In the genomic region with DNA sequence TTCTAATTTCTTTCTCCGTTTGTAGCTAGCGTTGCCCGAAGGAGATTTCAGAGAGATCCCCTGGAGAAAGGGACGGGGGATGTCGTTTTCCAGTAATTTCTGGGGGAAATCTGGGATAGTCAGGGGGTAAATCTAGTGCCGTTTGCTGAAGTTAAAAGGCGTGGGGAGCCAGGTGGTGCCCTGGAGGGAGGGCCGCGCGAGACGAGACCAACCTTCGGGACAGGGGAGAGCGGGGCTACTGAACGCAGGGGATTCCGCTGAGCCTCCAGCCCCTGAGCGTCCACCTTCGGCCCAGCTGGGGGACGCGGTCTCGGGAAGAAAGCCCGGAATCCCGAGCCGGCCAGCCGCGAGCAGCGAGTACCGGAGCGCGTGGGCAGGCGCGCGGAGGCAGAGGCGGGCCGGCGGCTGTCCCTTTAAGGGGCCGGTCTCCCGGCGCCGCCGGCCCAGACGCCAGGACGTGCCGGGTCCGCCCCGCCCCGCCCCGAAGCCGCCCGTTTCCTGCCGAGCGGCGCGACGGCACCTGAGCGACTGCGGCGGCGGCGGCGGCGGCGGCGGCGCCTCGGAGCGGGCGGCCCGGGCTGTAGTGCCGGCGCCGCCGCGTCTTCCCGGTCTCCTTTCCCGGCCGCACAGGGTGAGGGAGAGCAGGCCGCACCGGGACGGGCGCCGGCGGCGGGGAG, we compare ENCODE assay signal across 8 cellular contexts. TPM values are rescaled to one million over a fixed set of nuclear protein-coding genes. Genes with fewer than 3 reads are reported as not detected.
A peak's percentile ranks its signal among the peaks of the same experiment; 100 is the strongest.
DNase-seq lines count a peak whose midpoint lies in the region; ATAC-seq and TF ChIP-seq lines count a peak whose summit lies in the region.

A gene with protein sequence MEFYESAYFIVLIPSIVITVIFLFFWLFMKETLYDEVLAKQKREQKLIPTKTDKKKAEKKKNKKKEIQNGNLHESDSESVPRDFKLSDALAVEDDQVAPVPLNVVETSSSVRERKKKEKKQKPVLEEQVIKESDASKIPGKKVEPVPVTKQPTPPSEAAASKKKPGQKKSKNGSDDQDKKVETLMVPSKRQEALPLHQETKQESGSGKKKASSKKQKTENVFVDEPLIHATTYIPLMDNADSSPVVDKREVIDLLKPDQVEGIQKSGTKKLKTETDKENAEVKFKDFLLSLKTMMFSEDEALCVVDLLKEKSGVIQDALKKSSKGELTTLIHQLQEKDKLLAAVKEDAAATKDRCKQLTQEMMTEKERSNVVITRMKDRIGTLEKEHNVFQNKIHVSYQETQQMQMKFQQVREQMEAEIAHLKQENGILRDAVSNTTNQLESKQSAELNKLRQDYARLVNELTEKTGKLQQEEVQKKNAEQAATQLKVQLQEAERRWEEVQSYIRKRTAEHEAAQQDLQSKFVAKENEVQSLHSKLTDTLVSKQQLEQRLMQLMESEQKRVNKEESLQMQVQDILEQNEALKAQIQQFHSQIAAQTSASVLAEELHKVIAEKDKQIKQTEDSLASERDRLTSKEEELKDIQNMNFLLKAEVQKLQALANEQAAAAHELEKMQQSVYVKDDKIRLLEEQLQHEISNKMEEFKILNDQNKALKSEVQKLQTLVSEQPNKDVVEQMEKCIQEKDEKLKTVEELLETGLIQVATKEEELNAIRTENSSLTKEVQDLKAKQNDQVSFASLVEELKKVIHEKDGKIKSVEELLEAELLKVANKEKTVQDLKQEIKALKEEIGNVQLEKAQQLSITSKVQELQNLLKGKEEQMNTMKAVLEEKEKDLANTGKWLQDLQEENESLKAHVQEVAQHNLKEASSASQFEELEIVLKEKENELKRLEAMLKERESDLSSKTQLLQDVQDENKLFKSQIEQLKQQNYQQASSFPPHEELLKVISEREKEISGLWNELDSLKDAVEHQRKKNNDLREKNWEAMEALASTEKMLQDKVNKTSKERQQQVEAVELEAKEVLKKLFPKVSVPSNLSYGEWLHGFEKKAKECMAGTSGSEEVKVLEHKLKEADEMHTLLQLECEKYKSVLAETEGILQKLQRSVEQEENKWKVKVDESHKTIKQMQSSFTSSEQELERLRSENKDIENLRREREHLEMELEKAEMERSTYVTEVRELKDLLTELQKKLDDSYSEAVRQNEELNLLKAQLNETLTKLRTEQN (N-terminal part only) (plus strand): TSS at position 484 of the 677 bp plus-strand sequence. CDS start 31,842 bp downstream, outside the sequence.

- peaks cover 17 to 27% (median 23%) of the 10 kb centered on the region in 4 donors for H3K4me1 Mint-ChIP-seq in CD4-positive, CD25-positive, alpha-beta regulatory T cell
- H3K4me1 Mint-ChIP-seq in activated CD8-positive, alpha-beta memory T cell treated with anti-CD3 and anti-CD28 coated beads, Interleukin-2, amount 10 ng/mL, durations not matched to agents 7 days and 5 days, result peaks cover 33% of the 10 kb centered on the region
- peaks cover 21% of the 10 kb centered on the region for H3K4me1 Mint-ChIP-seq in endodermal cell

- no peaks in the 10 kb centered on the region for H3K27me3 ChIP-seq in CD4-positive, CD25-positive, alpha-beta regulatory T cell (ENCODE audit: control insufficient read depth, insufficient read depth, low read length)
- no peaks in the 10 kb centered on the region for H3K27me3 ChIP-seq in endodermal cell (ENCODE audit: control insufficient read depth, insufficient read depth, low read length, poor library complexity, severe bottlenecking)

- 0 to 2% methylated on average over 8 to 83 of the region's 83 CpGs for WGBS in endodermal cell (ENCODE audit: insufficient coverage in 1 of 2, insufficient read length in 1 of 2), 2 experiments
- WGBS in mesodermal cell (ENCODE audit: insufficient coverage in 2 of 2), 2 experiments, result 0% methylated on average over 45 to 66 of the region's 83 CpGs

- no peak for TF ChIP-seq CTCF in endodermal cell (conservative IDR thresholded peaks at IDR 0.05)

- H3K27ac ChIP-seq in CD4-positive, CD25-positive, alpha-beta regulatory T cell (ENCODE audit: insufficient read depth, low read length, poor library complexity, severe bottlenecking), result peak within 1 kb of the TSS; percentile 79
- peak within 1 kb of the TSS; percentile 81 for H3K27ac ChIP-seq in endodermal cell (ENCODE audit: low read depth, low read length)
- H3K27ac ChIP-seq in mesodermal cell (ENCODE audit: low read depth, low read length, severe bottlenecking), result peak within 1 kb of the TSS; percentile 87

- H3K4me3 ChIP-seq in CD4-positive, CD25-positive, alpha-beta regulatory T cell (ENCODE audit: low read depth, low read length), result peak within 1 kb of the TSS; percentile 86
- H3K4me3 ChIP-seq in endodermal cell (ENCODE audit: low read length) (peak within 1 kb of the TSS; percentile 92), mesodermal cell (ENCODE audit: extremely low read depth, insufficient read depth, low read length, poor library complexity, severe bottlenecking) (peak within 1 kb of the TSS; percentile 84)

- peak within 1 kb of the TSS; percentile 95 to 99 (median 97) for H3K4me3 Mint-ChIP-seq in CD4-positive, CD25-positive, alpha-beta regulatory T cell
- peak within 1 kb of the TSS; percentile 80 for H3K4me3 Mint-ChIP-seq in activated CD8-positive, alpha-beta memory T cell treated with anti-CD3 and anti-CD28 coated beads, Interleukin-2, amount 10 ng/mL, durations not matched to agents 7 days and 5 days
- peak within 1 kb of the TSS; percentile 93 for H3K4me3 Mint-ChIP-seq in endodermal cell

- CTCF ChIA-PET in activated CD8-positive, alpha-beta memory T cell treated with anti-CD3 and anti-CD28 coated beads, Interleukin-2, amount 10 ng/mL, durations not matched to agents 7 days and 5 days (lab: Charles Lee), result interaction anchor here (0.8 kb wide), 1 partner anchor 895 kb away, joined by 3 read pairs; no protein-coding TSS in a partner anchor

- no peaks in the 10 kb centered on the region for H3K27me3 Mint-ChIP-seq in CD4-positive, CD25-positive, alpha-beta regulatory T cell
- no peaks in the 10 kb centered on the region for H3K27me3 Mint-ChIP-seq in activated CD8-positive, alpha-beta memory T cell treated with anti-CD3 and anti-CD28 coated beads, Interleukin-2, amount 10 ng/mL, durations not matched to agents 7 days and 5 days
- no peaks in the 10 kb centered on the region for H3K27me3 Mint-ChIP-seq in endodermal cell (ENCODE audit: insufficient read depth)

- H3K4me1 ChIP-seq in CD4-positive, CD25-positive, alpha-beta regulatory T cell (ENCODE audit: control insufficient read depth, insufficient read depth, low read length, poor library complexity, severe bottlenecking), result peaks cover 35% of the 10 kb centered on the region
- H3K4me1 ChIP-seq in endodermal cell (ENCODE audit: control insufficient read depth, insufficient read depth, low read length) (peaks cover 4% of the 10 kb centered on the region), mesodermal cell (ENCODE audit: control insufficient read depth, insufficient read depth, low read length, poor library complexity, severe bottlenecking) (peaks cover 25% of the 10 kb centered on the region)

- ATAC-seq in CD4-positive, CD25-positive, alpha-beta regulatory T cell (ENCODE audit: low read depth in 2 of 2), result peak; percentile 92 to 93
- ATAC-seq in GM19397 (IDR thresholded peaks at IDR 0.05; ENCODE audit: unreplicated experiment), result peak; percentile 89
- ATAC-seq in HG03565 (IDR thresholded peaks at IDR 0.05; ENCODE audit: unreplicated experiment), result peak; percentile 61
- peak; percentile 93 for ATAC-seq in activated CD8-positive, alpha-beta memory T cell treated with anti-CD3 and anti-CD28 coated beads, Interleukin-2, amount 10 ng/mL, durations not matched to agents 7 days and 5 days

- no peaks in the 10 kb centered on the region for H3K9me3 ChIP-seq in CD4-positive, CD25-positive, alpha-beta regulatory T cell (ENCODE audit: control insufficient read depth in 2 of 2, low read length in 2 of 2)
- H3K9me3 ChIP-seq in endodermal cell (ENCODE audit: control insufficient read depth, low read length) (no peaks in the 10 kb centered on the region), mesodermal cell (ENCODE audit: control insufficient read depth, low read length) (no peaks in the 10 kb centered on the region)

- peak within 1 kb of the TSS; percentile 74 for H3K9ac ChIP-seq in endodermal cell (ENCODE audit: extremely low read depth, low read length, poor library complexity, severe bottlenecking)

- H3K27ac Mint-ChIP-seq in CD4-positive, CD25-positive, alpha-beta regulatory T cell, result peak within 1 kb of the TSS; percentile 90 to 94 (median 90)
- peak within 1 kb of the TSS; percentile 81 for H3K27ac Mint-ChIP-seq in activated CD8-positive, alpha-beta memory T cell treated with anti-CD3 and anti-CD28 coated beads, Interleukin-2, amount 10 ng/mL, durations not matched to agents 7 days and 5 days
- peak within 1 kb of the TSS; percentile 96 for H3K27ac Mint-ChIP-seq in endodermal cell

- peak; percentile 78 to 93 (median 88) for DNase-seq in CD4-positive, CD25-positive, alpha-beta regulatory T cell
- DNase-seq in NOMO-1 treated with dmso at 0.1 percent for 144 hours (lab: John Stamatoyannopoulos, UW; ENCODE audit: unreplicated experiment) (peak; percentile 70), endodermal cell (peak; percentile 91)
- peak; percentile 89 for DNase-seq in activated CD8-positive, alpha-beta memory T cell treated with anti-CD3 and anti-CD28 coated beads, Interleukin-2, amount 10 ng/mL, durations not matched to agents 7 days and 5 days
- peak; percentile 62 to 76 for DNase-seq in stimulated activated CD8-positive, alpha-beta memory T cell treated with anti-CD3 and anti-CD28 coated beads, Interleukin-15, amount 100 ng/mL, for 4 hours (ENCODE audit: low read depth in 2 of 2)

- H3K36me3 Mint-ChIP-seq in CD4-positive, CD25-positive, alpha-beta regulatory T cell, result no peaks in the 10 kb centered on the region
- no peaks in the 10 kb centered on the region for H3K36me3 Mint-ChIP-seq in activated CD8-positive, alpha-beta memory T cell treated with anti-CD3 and anti-CD28 coated beads, Interleukin-2, amount 10 ng/mL, durations not matched to agents 7 days and 5 days
- H3K36me3 Mint-ChIP-seq in endodermal cell (ENCODE audit: low read depth), result no peaks in the 10 kb centered on the region

- no peaks in the 10 kb centered on the region for H3K36me3 ChIP-seq in CD4-positive, CD25-positive, alpha-beta regulatory T cell (ENCODE audit: control insufficient read depth, insufficient read depth, low read length)
- H3K36me3 ChIP-seq in endodermal cell (ENCODE audit: control insufficient read depth, insufficient read depth, low read length), result no peaks in the 10 kb centered on the region
- peaks cover 11% of the 10 kb centered on the region for H3K36me3 ChIP-seq in mesodermal cell (ENCODE audit: control insufficient read depth, insufficient read depth, low read length)

- H3K9me3 Mint-ChIP-seq in CD4-positive, CD25-positive, alpha-beta regulatory T cell, result no peaks in the 10 kb centered on the region
- no peaks in the 10 kb centered on the region for H3K9me3 Mint-ChIP-seq in activated CD8-positive, alpha-beta memory T cell treated with anti-CD3 and anti-CD28 coated beads, Interleukin-2, amount 10 ng/mL, durations not matched to agents 7 days and 5 days (ENCODE audit: low read depth)
- no peaks in the 10 kb centered on the region for H3K9me3 Mint-ChIP-seq in endodermal cell

RNA-seq across cellular contexts. Expression of the gene that starts here (rescaled TPM):
- total RNA-seq in CD4-positive, CD25-positive, alpha-beta regulatory T cell, result 86.5 TPM
- 10 to 100 TPM in 3 of 4 donors, 1 to 10 TPM in 1; 6.9 to 21.1 (median 17.3) TPM for polyA plus RNA-seq in CD4-positive, CD25-positive, alpha-beta regulatory T cell
- 10 to 100 TPM; 85.1 to 92.3 TPM for total RNA-seq in activated CD8-positive, alpha-beta memory T cell treated with anti-CD3 and anti-CD28 coated beads, Interleukin-2, amount 10 ng/mL, durations not matched to agents 7 days and 5 days
- total RNA-seq in endodermal cell, result 100 to 1,000 TPM; 215 to 239 TPM
- polyA plus RNA-seq in endodermal cell (2013, experiment 1 of 2), result 109 TPM
- 125 TPM for polyA plus RNA-seq in endodermal cell (2013, experiment 2 of 2)
- polyA plus RNA-seq in mesodermal cell (2013, experiment 1 of 2), result 148 TPM
- polyA plus RNA-seq in mesodermal cell (2013, experiment 2 of 2), result 189 TPM

Comparison
In these comparisons a context has a peak if more than half of its experiments do, and no peak if none do; other contexts are left out.
1. Peak in every context shown above with its lines: DNase-seq, ATAC-seq, H3K4me3 ChIP-seq and H3K27ac ChIP-seq.